In genomic region chr9:16720386-16720785, GRCh38 we compare ENCODE assay signal across 29 cellular contexts.
DNase-seq lines count a peak whose midpoint lies in the region; ATAC-seq, FAIRE-seq and TF ChIP-seq lines count a peak whose summit lies in the region.
"Had no signal": no experiment of that assay in that cellular context is flagged by ENCODE, and none has a peak within 500 bp of the region (broad histone marks: within the 10 kb centered on the region; RNA-seq: fewer than 3 reads in every experiment).

No MANE protein-coding gene starts in this region.

- POLR2A ChIA-PET in Panc1 (lab: Charles Lee) (no interaction called here), endothelial cell of umbilical vein (lab: Charles Lee) (no interaction called here)

- FAIRE-seq in endothelial cell of umbilical vein (lab: Jason Lieb, UNC): peak; percentile 57
- FAIRE-seq: GM12878, HepG2 had no signal

- H3K27ac ChIP-seq in Panc1 (ENCODE audit: low read length): peak overlapping the region; percentile 88
- H3K27ac ChIP-seq in endothelial cell of umbilical vein (ENCODE audit: insufficient read depth, low read depth, low read length): peak overlapping the region; percentile 90
- H3K27ac ChIP-seq in uterus: peak overlapping the region; percentile 96
- H3K27ac ChIP-seq in heart left ventricle: no peak overlapping the region
- H3K27ac ChIP-seq in testis: peak overlapping the region in 1 of 2 donors; percentile 78
- H3K27ac ChIP-seq: BLaER1 treated with 17β-estradiol and CSF1 and Interleukin-3, amounts not matched to agents 10 nM and 100 nM; right lobe of liver; VCaP had no signal

- H3K27me3 ChIP-seq in Panc1 (ENCODE audit: control insufficient read depth, insufficient read depth, low read length) (no peaks in the 10 kb centered on the region), endothelial cell of umbilical vein (ENCODE audit: control insufficient read depth in 2 of 2, insufficient read depth in 2 of 2, low read length in 2 of 2) (no peaks in the 10 kb centered on the region), uterus (no peaks in the 10 kb centered on the region), heart left ventricle (peaks cover 0 to 8% (median 0%) of the 10 kb centered on the region in 9 donors), testis (no peaks in the 10 kb centered on the region)
- H3K27me3 ChIP-seq: ascending aorta; BLaER1 treated with 17β-estradiol and CSF1 and Interleukin-3, amounts not matched to agents 10 nM and 100 nM; transverse colon had no signal

- H3K36me3 ChIP-seq in Panc1 (ENCODE audit: control insufficient read depth, insufficient read depth, low read length) (no peaks in the 10 kb centered on the region), endothelial cell of umbilical vein (ENCODE audit: control insufficient read depth in 2 of 2, extremely low read depth in 1 of 2, insufficient read depth in 2 of 2, low read length in 2 of 2) (no peaks in the 10 kb centered on the region), uterus (no peaks in the 10 kb centered on the region), heart left ventricle (no peaks in the 10 kb centered on the region), testis (ENCODE audit: low read depth, missing control alignments) (no peaks in the 10 kb centered on the region)
- H3K36me3 ChIP-seq: ascending aorta; BLaER1 treated with 17β-estradiol and CSF1 and Interleukin-3, amounts not matched to agents 10 nM and 100 nM; right lobe of liver; transverse colon had no signal

- no peaks in the 10 kb centered on the region for H4K20me1 ChIP-seq in endothelial cell of umbilical vein (replicated peaks; ENCODE audit: control insufficient read depth, extremely low read depth, insufficient read depth, low read length)

- H3K4me3 ChIP-seq in Panc1 (ENCODE audit: low read depth in 2 of 2, low read length in 2 of 2) (no peak overlapping the region; a peak in 1 of 4 replicates), endothelial cell of umbilical vein (replicated peaks in 1 of 3; ENCODE audit: insufficient read depth in 1 of 3, low read depth in 1 of 3, low read length in 3 of 3) (peak overlapping the region in 1 of 3 experiments; percentile 16), uterus (no peak overlapping the region), heart left ventricle (no peak overlapping the region), testis (no peak overlapping the region)
- H3K4me3 ChIP-seq: BLaER1 treated with 17β-estradiol and CSF1 and Interleukin-3, amounts not matched to agents 10 nM and 100 nM; coronary artery; GM12878; right lobe of liver; transverse colon had no signal

- no TSS peak for BruUV-seq in Panc1 (replicated peaks; lab: Mats Ljungman, UMichigan)
- BruUV-seq in endothelial cell of umbilical vein (replicated peaks; lab: Mats Ljungman, UMichigan): no TSS peak

- no peak for TF ChIP-seq CTCF in Panc1 (IDR thresholded peaks at IDR 0.05)
- no peak for TF ChIP-seq CTCF in endothelial cell of umbilical vein (IDR thresholded peaks at IDR 0.05; ENCODE audit: extremely low read depth in 1 of 2, insufficient read depth in 1 of 2, low read depth in 1 of 2, low read length in 2 of 2)
- TF ChIP-seq CTCF in nephron (IDR thresholded peaks at IDR 0.05; ENCODE audit: unreplicated experiment in 3 of 3): no peak
- TF ChIP-seq CTCF in uterus (IDR thresholded peaks at IDR 0.05): no peak
- no peak for TF ChIP-seq CTCF in heart left ventricle (IDR thresholded peaks at IDR 0.05)
- TF ChIP-seq CTCF in testis (IDR thresholded peaks at IDR 0.05): no peak

- H3K9me3 ChIP-seq in Panc1 (ENCODE audit: control insufficient read depth, insufficient read depth, low read depth, low read length) (no peaks in the 10 kb centered on the region), endothelial cell of umbilical vein (replicated peaks; ENCODE audit: control insufficient read depth, insufficient read depth, low read length) (no peaks in the 10 kb centered on the region), uterus (no peaks in the 10 kb centered on the region), heart left ventricle (no peaks in the 10 kb centered on the region), testis (no peaks in the 10 kb centered on the region)
- H3K9me3 ChIP-seq: ascending aorta; BLaER1 treated with 17β-estradiol and CSF1 and Interleukin-3, amounts not matched to agents 10 nM and 100 nM; right lobe of liver; transverse colon had no signal

- in situ Hi-C loops in Panc1 (cut with HindIII; ENCODE audit: low pct_unique_long_range_greater_than_20kb, low sequenced_read_pairs): no loop called here

- H3K9me3 Mint-ChIP-seq in nephron: no peaks in the 10 kb centered on the region
- no peaks in the 10 kb centered on the region for H3K9me3 Mint-ChIP-seq in T-helper 2 cell treated with Interferon-gamma antibody and Interleukin-4, amounts not matched to agents 5 μg/mL and 100 μg/mL, for 36 hours
- H3K9me3 Mint-ChIP-seq: activated CD4-positive, alpha-beta T cell treated with anti-CD3 and anti-CD28 coated beads, Interleukin-2, amount 10 ng/mL, durations not matched to agents 24 days and 14 days had no signal

- H3K4me1 Mint-ChIP-seq in nephron: peaks cover 51% of the 10 kb centered on the region
- no peaks in the 10 kb centered on the region for H3K4me1 Mint-ChIP-seq in T-helper 2 cell treated with Interferon-gamma antibody and Interleukin-4, amounts not matched to agents 5 μg/mL and 100 μg/mL, for 36 hours (ENCODE audit: low read depth)
- H3K4me1 Mint-ChIP-seq: activated CD4-positive, alpha-beta T cell treated with anti-CD3 and anti-CD28 coated beads, Interleukin-2, amount 10 ng/mL, durations not matched to agents 24 days and 14 days had no signal

- no peak for ATAC-seq in Panc1
- no peak for ATAC-seq in heart left ventricle
- ATAC-seq: HepG2, right lobe of liver had no signal

- intact Hi-C loops in Panc1 (cut with micrococcal nuclease; ENCODE audit: unreplicated experiment) (no loop called here), endothelial cell of umbilical vein (cut with micrococcal nuclease) (loop anchor here (1.0 to 10.0 kb wide), 3 partner anchors 15 to 456 kb away; no protein-coding TSS in a partner anchor), uterus (cut with DNase I; ENCODE audit: low total_unique reads) (no loop called here), heart left ventricle (cut with DNase I) (loop anchor here in 3 of 10 donors (10.0 kb wide), 3 partner anchors 96 to 526 kb away; no protein-coding TSS in a partner anchor), testis (cut with DNase I; ENCODE audit: low total_unique reads) (loop anchor here (10.0 kb wide), 1 partner anchor 144 kb away; no protein-coding TSS in a partner anchor)

- dilution Hi-C loops in endothelial cell of umbilical vein (cut with MboI; ENCODE audit: extremely low pct_ligation_motif_present, low sequenced_read_pairs): no loop called here

- H3K4me1 ChIP-seq in Panc1 (ENCODE audit: control insufficient read depth, insufficient read depth, low read length) (no peaks in the 10 kb centered on the region; the same call in 1 of the 2 replicates), endothelial cell of umbilical vein (ENCODE audit: control insufficient read depth, extremely low read depth, insufficient read depth, low read length) (peaks cover 34% of the 10 kb centered on the region), uterus (peaks cover 0 to 14% of the 10 kb centered on the region in 2 donors), heart left ventricle (peaks cover 0 to 8% (median 0%) of the 10 kb centered on the region in 12 donors), testis (no peaks in the 10 kb centered on the region)
- H3K4me1 ChIP-seq: BLaER1 treated with 17β-estradiol and CSF1 and Interleukin-3, amounts not matched to agents 10 nM and 100 nM; right lobe of liver had no signal

- TF ChIP-seq POLR2A in endothelial cell of umbilical vein (IDR thresholded peaks at IDR 0.05; ENCODE audit: low read depth, low read length): peak; percentile 22
- no peak for TF ChIP-seq POLR2A in uterus (IDR thresholded peaks at IDR 0.05)
- TF ChIP-seq POLR2A in heart left ventricle (IDR thresholded peaks at IDR 0.05): no peak
- TF ChIP-seq POLR2A in testis (IDR thresholded peaks at IDR 0.05): no peak

- 70 to 87% (median 81%) methylated on average over 3 of the region's 3 CpGs for WGBS in heart left ventricle, 4 donors
- 72 to 85% methylated on average over 3 of the region's 3 CpGs for WGBS in testis, 2 donors

- H3K4me2 ChIP-seq in endothelial cell of umbilical vein (ENCODE audit: insufficient read depth, low read length): peak overlapping the region; percentile 95
- H3K4me2 ChIP-seq: BLaER1 treated with 17β-estradiol and CSF1 and Interleukin-3, amounts not matched to agents 10 nM and 100 nM had no signal

- CTCF ChIA-PET in Panc1 (lab: Charles Lee): no interaction called here
- CTCF ChIA-PET in endothelial cell of umbilical vein (lab: Charles Lee): interaction anchor here (1.3 to 4.4 kb wide), 3 partner anchors 8 to 205 kb away, joined by 4 to 19 read pairs (median 4); no protein-coding TSS in a partner anchor

- no peaks in the 10 kb centered on the region for H3K9me1 ChIP-seq in endothelial cell of umbilical vein (replicated peaks; ENCODE audit: control insufficient read depth, extremely low read depth, insufficient read depth, low read length)

- H2AFZ ChIP-seq in endothelial cell of umbilical vein (ENCODE audit: low read depth, low read length): peak overlapping the region; percentile 78

- H3K9ac ChIP-seq in endothelial cell of umbilical vein (replicated peaks; ENCODE audit: extremely low read depth, insufficient read depth, low read length): peak overlapping the region; percentile 72
- H3K9ac ChIP-seq: BLaER1 treated with 17β-estradiol and CSF1 and Interleukin-3, amounts not matched to agents 10 nM and 100 nM had no signal

- H3K79me2 ChIP-seq in endothelial cell of umbilical vein (ENCODE audit: control insufficient read depth, insufficient read depth, low read length): no peaks in the 10 kb centered on the region

- no peaks in the 10 kb centered on the region for H3K27me3 Mint-ChIP-seq in nephron (ENCODE audit: low read depth)
- no peaks in the 10 kb centered on the region for H3K27me3 Mint-ChIP-seq in T-helper 2 cell treated with Interferon-gamma antibody and Interleukin-4, amounts not matched to agents 5 μg/mL and 100 μg/mL, for 36 hours (ENCODE audit: low read depth)

- H3K4me3 Mint-ChIP-seq in nephron: no peak overlapping the region
- H3K4me3 Mint-ChIP-seq in T-helper 2 cell treated with Interferon-gamma antibody and Interleukin-4, amounts not matched to agents 5 μg/mL and 100 μg/mL, for 36 hours: no peak overlapping the region
- H3K4me3 Mint-ChIP-seq: activated CD4-positive, alpha-beta T cell treated with anti-CD3 and anti-CD28 coated beads, Interleukin-2, amount 10 ng/mL, durations not matched to agents 24 days and 14 days; activated naive CD8-positive, alpha-beta T cell had no signal

- DNase-seq in Panc1 (ENCODE audit: low read depth, low spot score) (no peak), endothelial cell of umbilical vein (ENCODE audit: low read depth, low spot score) (peak; percentile 78), uterus (no peak), heart left ventricle (no peak), testis (no peak), NCI-H1694 treated with DMSO at 0.1 percent for 48 hours (lab: John Stamatoyannopoulos, UW) (no peak)
- no peak for DNase-seq in T-helper 2 cell treated with Interferon-gamma antibody and Interleukin-4, amounts not matched to agents 5 μg/mL and 100 μg/mL, for 36 hours (ENCODE audit: low spot score)
- DNase-seq: activated CD4-positive, alpha-beta T cell treated with anti-CD3 and anti-CD28 coated beads, Interleukin-2, amount 10 ng/mL, durations not matched to agents 24 days and 14 days; activated CD8-positive, alpha-beta memory T cell treated with anti-CD3 and anti-CD28 coated beads for 24 hours; activated effector memory CD4-positive, alpha-beta T cell treated with Interleukin-2 at 50 U/mL for 16 hours; caudate nucleus; effector memory CD4-positive, alpha-beta T cell; EL; H7; hippocampal formation; NCI-H1436 treated with DMSO at 0.1 percent for 48 hours; right lobe of liver; stimulated activated CD4-positive, alpha-beta T cell treated with anti-CD3 and anti-CD28 coated beads, Interleukin-12 subunit alpha, Interleukin-12 subunit beta, amount 100 ng/mL, for 4 hours; stimulated activated CD4-positive, alpha-beta T cell treated with anti-CD3 and anti-CD28 coated beads, Interleukin-4, amount 100 ng/mL, for 1 hour; T1000; transverse colon had no signal

- peaks cover 4% of the 10 kb centered on the region for H3K36me3 Mint-ChIP-seq in nephron (ENCODE audit: low read depth)
- no peaks in the 10 kb centered on the region for H3K36me3 Mint-ChIP-seq in T-helper 2 cell treated with Interferon-gamma antibody and Interleukin-4, amounts not matched to agents 5 μg/mL and 100 μg/mL, for 36 hours (ENCODE audit: low read depth)
- H3K36me3 Mint-ChIP-seq: activated naive CD8-positive, alpha-beta T cell had no signal

- peak overlapping the region; percentile 85 to 93 (median 90) for H3K27ac Mint-ChIP-seq in nephron
- H3K27ac Mint-ChIP-seq in T-helper 2 cell treated with Interferon-gamma antibody and Interleukin-4, amounts not matched to agents 5 μg/mL and 100 μg/mL, for 36 hours: no peak overlapping the region
- H3K27ac Mint-ChIP-seq: activated naive CD8-positive, alpha-beta T cell had no signal

Comparison
In these comparisons a context has a peak if more than half of its experiments do, and no peak if none do; other contexts are left out.
1. H3K27ac ChIP-seq: peak in Panc1 (single experiment), endothelial cell of umbilical vein (single experiment) and uterus (2 of 2); none in heart left ventricle (0 of 12).
2. intact Hi-C loops: an anchor here in endothelial cell of umbilical vein (1.0 to 10.0 kb wide) and testis (10.0 kb wide); none called in Panc1 and uterus.